10 cellular contexts compared by ENCODE assay signal in the genomic region with DNA sequence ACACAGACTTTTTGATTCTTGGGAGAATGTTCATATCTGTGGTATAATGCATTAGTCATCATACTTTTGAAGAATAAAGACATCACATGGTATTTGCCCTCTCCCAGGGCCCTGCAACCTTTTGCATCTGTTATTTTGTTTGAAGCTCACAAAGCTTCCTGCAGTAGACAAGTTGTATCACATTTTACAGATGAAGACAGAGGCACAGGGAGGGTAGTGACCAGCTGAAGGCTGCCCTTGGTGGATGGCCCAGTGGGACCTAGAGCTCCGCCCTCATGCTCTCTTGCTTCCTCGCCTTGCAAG.
DNase-seq lines count a peak whose midpoint lies in the region; ATAC-seq and TF ChIP-seq lines count a peak whose summit lies in the region.
"Had no signal": no experiment of that assay in that cellular context is flagged by ENCODE, and none has a peak within 500 bp of the region (broad histone marks: within the 10 kb centered on the region; RNA-seq: fewer than 3 reads in every experiment).

No MANE protein-coding gene starts in this region.

- BruUV-seq in HCT116 (replicated peaks; lab: Mats Ljungman, UMichigan) = no TSS peak
- BruUV-seq in Caco-2 (replicated peaks; lab: Mats Ljungman, UMichigan) = no TSS peak

- H3K36me3 ChIP-seq in HCT116 (ENCODE audit: control insufficient read depth in 1 of 2, insufficient read depth in 2 of 2, low read length in 2 of 2) (no peaks in the 10 kb centered on the region), Caco-2 (ENCODE audit: control insufficient read depth, insufficient read depth, low read length) (no peaks in the 10 kb centered on the region), prostate gland (no peaks in the 10 kb centered on the region), Peyer's patch (no peaks in the 10 kb centered on the region)
- H3K36me3 ChIP-seq: thoracic aorta had no signal

- H3K4me3 Mint-ChIP-seq in immature natural killer cell (peak overlapping the region in 3 of 5 donors; percentile 8 to 30 (median 27)), Caco-2 (ENCODE audit: unreplicated experiment) (no peak overlapping the region)

- H3K9me3 ChIP-seq in HCT116 (ENCODE audit: control insufficient read depth in 1 of 2, insufficient read depth in 1 of 2, low read depth in 1 of 2, low read length in 2 of 2) = no peaks in the 10 kb centered on the region
- no peaks in the 10 kb centered on the region for H3K9me3 ChIP-seq in Caco-2
- no peaks in the 10 kb centered on the region for H3K9me3 ChIP-seq in prostate gland
- H3K9me3 ChIP-seq in Peyer's patch = no peaks in the 10 kb centered on the region
- H3K9me3 ChIP-seq: thoracic aorta had no signal

- H3K9me2 ChIP-seq in HCT116 (ENCODE audit: insufficient read depth) = no peaks in the 10 kb centered on the region

- H3K27me3 ChIP-seq in HCT116 (ENCODE audit: insufficient read depth, low read length) (no peaks in the 10 kb centered on the region), Caco-2 (replicated peaks; ENCODE audit: control insufficient read depth, insufficient read depth, low read length) (no peaks in the 10 kb centered on the region), prostate gland (replicated peaks; ENCODE audit: insufficient read depth) (no peaks in the 10 kb centered on the region), Peyer's patch (no peaks in the 10 kb centered on the region)

- H3K9ac ChIP-seq in HCT116 (ENCODE audit: low read length) = no peak overlapping the region

- CTCF ChIA-PET in HCT116 (lab: Charles Lee) = no interaction called here
- CTCF ChIA-PET in Caco-2 (lab: Charles Lee) = interaction anchor here (1.5 kb wide), 1 partner anchor 9 kb away, joined by 5 read pairs; no protein-coding TSS in a partner anchor

- H3K4me1 ChIP-seq in HCT116 (ENCODE audit: control insufficient read depth in 1 of 2, insufficient read depth in 2 of 2, low read length in 2 of 2) (peaks cover 18 to 38% of the 10 kb centered on the region in 2 experiments), Caco-2 (peaks cover 8% of the 10 kb centered on the region; the same call in 1 of the 2 replicates), prostate gland (replicated peaks) (no peaks in the 10 kb centered on the region), Peyer's patch (peaks cover 0 to 9% (median 3%) of the 10 kb centered on the region in 4 donors)

- ATAC-seq in HCT116 = peak; percentile 76
- ATAC-seq in activated naive CD4-positive, alpha-beta T cell treated with anti-CD3 and anti-CD28 coated beads, Interleukin-2, amount 50 U/mL, for 72 hours = peak; percentile 38 to 62

- H3K4me3 ChIP-seq in HCT116 (replicated peaks in 1 of 2; ENCODE audit: low read depth in 1 of 2, low read length in 2 of 2) = no peak overlapping the region
- H3K4me3 ChIP-seq in Caco-2 (ENCODE audit: low read depth, low read length) = no peak overlapping the region
- no peak overlapping the region for H3K4me3 ChIP-seq in prostate gland
- no peak overlapping the region for H3K4me3 ChIP-seq in Peyer's patch
- H3K4me3 ChIP-seq: thoracic aorta had no signal

- H3K36me3 Mint-ChIP-seq in activated naive CD4-positive, alpha-beta T cell treated with anti-CD3 and anti-CD28 coated beads, Interleukin-2, amount 50 U/mL, for 72 hours = no peaks in the 10 kb centered on the region
- H3K36me3 Mint-ChIP-seq in immature natural killer cell (peaks cover 0 to 5% (median 0%) of the 10 kb centered on the region in 3 donors), Caco-2 (ENCODE audit: insufficient read depth, unreplicated experiment) (no peaks in the 10 kb centered on the region)

- no peaks in the 10 kb centered on the region for H4K20me1 ChIP-seq in HCT116 (ENCODE audit: insufficient read depth)

- peaks cover 70 to 84% of the 10 kb centered on the region in 2 donors for H3K4me1 Mint-ChIP-seq in immature natural killer cell
- peaks cover 7% of the 10 kb centered on the region for H3K4me1 Mint-ChIP-seq in Caco-2 (ENCODE audit: low read depth, unreplicated experiment)

- no peak overlapping the region for H3K27ac ChIP-seq in HCT116 (ENCODE audit: low read depth, low read length)
- H3K27ac ChIP-seq in prostate gland = no peak overlapping the region
- H3K27ac ChIP-seq in Peyer's patch = no peak overlapping the region
- H3K27ac ChIP-seq: thoracic aorta had no signal

- H3K4me2 ChIP-seq in HCT116 (ENCODE audit: low read length) = peak overlapping the region; percentile 53

- TF ChIP-seq CTCF in HCT116 (IDR thresholded peaks at IDR 0.05 in 2 of 3, conservative IDR thresholded peaks at IDR 0.05 in 1 of 3; ENCODE audit: borderline replicate concordance in 1 of 3, insufficient read depth in 1 of 3, low read depth in 2 of 3, low read length in 2 of 3) = no peak
- TF ChIP-seq CTCF in Caco-2 (IDR thresholded peaks at IDR 0.05; ENCODE audit: insufficient read depth in 1 of 2, low read depth in 1 of 2, low read length in 1 of 2, severe bottlenecking in 1 of 2, unreplicated experiment in 1 of 2) = no peak
- TF ChIP-seq CTCF in prostate gland (IDR thresholded peaks at IDR 0.05) = no peak
- TF ChIP-seq CTCF in Peyer's patch (IDR thresholded peaks at IDR 0.05) = no peak

- WGBS in prostate gland = 96% methylated on average over 2 of the region's 2 CpGs

- H2AFZ ChIP-seq in HCT116 (ENCODE audit: low read depth, low read length, poor library complexity, severe bottlenecking) = no peak overlapping the region

- peak; percentile 64 for DNase-seq in AG08395 (ENCODE audit: low spot score)
- DNase-seq in HCT116 (ENCODE audit: low read depth, low spot score) = peak; percentile 16
- DNase-seq in activated naive CD4-positive, alpha-beta T cell treated with anti-CD3 and anti-CD28 coated beads, Interleukin-2, amount 50 U/mL, for 72 hours (ENCODE audit: low spot score in 2 of 2) = no peak
- DNase-seq in immature natural killer cell = no peak
- DNase-seq in T-helper 1 cell = no peak
- DNase-seq in Caco-2 = no peak
- DNase-seq in prostate gland (ENCODE audit: low spot score) = no peak
- DNase-seq in Peyer's patch = no peak
- DNase-seq: glutamatergic neuron had no signal

- no peak overlapping the region for H3K27ac Mint-ChIP-seq in activated naive CD4-positive, alpha-beta T cell treated with anti-CD3 and anti-CD28 coated beads, Interleukin-2, amount 50 U/mL, for 72 hours
- peak overlapping the region in 1 of 6 donors; percentile 17 for H3K27ac Mint-ChIP-seq in immature natural killer cell
- no peak overlapping the region for H3K27ac Mint-ChIP-seq in Caco-2 (ENCODE audit: unreplicated experiment)

- TF ChIP-seq RAD21 in HCT116 (IDR thresholded peaks at IDR 0.05; ENCODE audit: low read depth) = no peak

- H3K27me3 Mint-ChIP-seq in immature natural killer cell (ENCODE audit: low read depth in 3 of 3) (peaks cover under 1 to 12% (median 4%) of the 10 kb centered on the region in 3 donors), Caco-2 (ENCODE audit: insufficient read depth, unreplicated experiment) (no peaks in the 10 kb centered on the region)

- peaks cover 3% of the 10 kb centered on the region for H3K79me2 ChIP-seq in HCT116 (ENCODE audit: insufficient read depth, low read length)

- H3K9me3 Mint-ChIP-seq in activated naive CD4-positive, alpha-beta T cell treated with anti-CD3 and anti-CD28 coated beads, Interleukin-2, amount 50 U/mL, for 72 hours = no peaks in the 10 kb centered on the region
- no peaks in the 10 kb centered on the region for H3K9me3 Mint-ChIP-seq in immature natural killer cell
- no peaks in the 10 kb centered on the region for H3K9me3 Mint-ChIP-seq in Caco-2 (ENCODE audit: unreplicated experiment)

- intact Hi-C loops in HCT116 (cut with micrococcal nuclease) = no loop called here
- intact Hi-C loops in Caco-2 (cut with micrococcal nuclease; ENCODE audit: unreplicated experiment) = no loop called here
- intact Hi-C loops in prostate gland (cut with DNase I) = no loop called here

- TF ChIP-seq POLR2A in HCT116 (IDR thresholded peaks at IDR 0.05; ENCODE audit: borderline replicate concordance, extremely low read depth, insufficient read depth, insufficient read length) (no peak), prostate gland (IDR thresholded peaks at IDR 0.05) (no peak), Peyer's patch (IDR thresholded peaks at IDR 0.05) (no peak)

- POLR2A ChIA-PET in HCT116 (lab: Charles Lee) (interaction anchor here (1.2 kb wide), 1 partner anchor 10 kb away, joined by 3 read pairs; no protein-coding TSS in a partner anchor), Caco-2 (lab: Charles Lee) (no interaction called here)

- RAD21 ChIA-PET in HCT116 (lab: Charles Lee; ENCODE audit: low non-redundant PET in 1 of 2, low total read pairs in 2 of 2, uncharacterized antibody in 2 of 2, unreplicated experiment in 2 of 2) = no interaction called here

TF ChIP-seq in HCT116, 20 proteins besides CTCF, POLR2A, EP300 and RAD21:
- TF ChIP-seq, protein P1, sequence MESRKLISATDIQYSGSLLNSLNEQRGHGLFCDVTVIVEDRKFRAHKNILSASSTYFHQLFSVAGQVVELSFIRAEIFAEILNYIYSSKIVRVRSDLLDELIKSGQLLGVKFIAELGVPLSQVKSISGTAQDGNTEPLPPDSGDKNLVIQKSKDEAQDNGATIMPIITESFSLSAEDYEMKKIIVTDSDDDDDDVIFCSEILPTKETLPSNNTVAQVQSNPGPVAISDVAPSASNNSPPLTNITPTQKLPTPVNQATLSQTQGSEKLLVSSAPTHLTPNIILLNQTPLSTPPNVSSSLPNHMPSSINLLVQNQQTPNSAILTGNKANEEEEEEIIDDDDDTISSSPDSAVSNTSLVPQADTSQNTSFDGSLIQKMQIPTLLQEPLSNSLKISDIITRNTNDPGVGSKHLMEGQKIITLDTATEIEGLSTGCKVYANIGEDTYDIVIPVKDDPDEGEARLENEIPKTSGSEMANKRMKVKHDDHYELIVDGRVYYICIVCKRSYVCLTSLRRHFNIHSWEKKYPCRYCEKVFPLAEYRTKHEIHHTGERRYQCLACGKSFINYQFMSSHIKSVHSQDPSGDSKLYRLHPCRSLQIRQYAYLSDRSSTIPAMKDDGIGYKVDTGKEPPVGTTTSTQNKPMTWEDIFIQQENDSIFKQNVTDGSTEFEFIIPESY (IDR thresholded peaks at IDR 0.05; ENCODE audit: extremely low read depth, insufficient replicate concordance, low read length) = no peak
- TF ChIP-seq FOSL1 (IDR thresholded peaks at IDR 0.05; ENCODE audit: low read depth) (peak; percentile 40; the same call in 1 of the 2 replicates), YY1 (IDR thresholded peaks at IDR 0.05; ENCODE audit: extremely low read depth, insufficient replicate concordance, low read depth, low read length) (no peak), EZH2 (IDR thresholded peaks at IDR 0.05) (no peak), POLR2AphosphoS5 (IDR thresholded peaks at IDR 0.05; ENCODE audit: low read depth, low read length) (no peak), EGR1 (IDR thresholded peaks at IDR 0.05; ENCODE audit: low read depth) (no peak)
TF ChIP-seq in HCT116: peak in this region for 1.

Comparison
In these comparisons a context has a peak if more than half of its experiments do, and no peak if none do; other contexts are left out.
1. DNase-seq: peak in AG08395 (single experiment) and HCT116 (single experiment); none in activated naive CD4-positive, alpha-beta T cell treated with anti-CD3 and anti-CD28 coated beads, Interleukin-2, amount 50 U/mL, for 72 hours (0 of 2), immature natural killer cell (0 of 3), T-helper 1 cell (0 of 5), Caco-2 (0 of 2), prostate gland (single experiment) and Peyer's patch (0 of 3).